ENCODE assay signal across 20 cellular contexts in genomic region chr14:72404106-72404774, GRCh38.
DNase-seq lines count a peak whose midpoint lies in the region; ATAC-seq and TF ChIP-seq lines count a peak whose summit lies in the region.
"Had no signal": no experiment of that assay in that cellular context is flagged by ENCODE, and none has a peak within 500 bp of the region (broad histone marks: within the 10 kb centered on the region; RNA-seq: fewer than 3 reads in every experiment).

No MANE protein-coding gene starts in this region.

- H3K36me3 Mint-ChIP-seq in MCF 10A (ENCODE audit: insufficient read depth, unreplicated experiment) = no peaks in the 10 kb centered on the region
- peaks cover 3% of the 10 kb centered on the region for H3K36me3 Mint-ChIP-seq in activated CD4-positive, alpha-beta memory T cell treated with anti-CD3 and anti-CD28 coated beads, Interleukin-2, amount 10 ng/mL, durations not matched to agents 7 days and 5 days (ENCODE audit: low read depth)
- H3K36me3 Mint-ChIP-seq: CD4-positive, CD25-positive, alpha-beta regulatory T cell had no signal

- CTCF ChIA-PET in MCF 10A (lab: Yijun Ruan, JAX) = interaction anchor here (1.1 to 1.4 kb wide), 2 partner anchors 13 to 17 kb away, joined by 3 to 4 read pairs; no protein-coding TSS in a partner anchor
- CTCF ChIA-PET in activated CD4-positive, alpha-beta memory T cell treated with anti-CD3 and anti-CD28 coated beads, Interleukin-2, amount 10 ng/mL, durations not matched to agents 7 days and 5 days (lab: Charles Lee) = interaction anchor here (1.0 to 1.5 kb wide), 4 partner anchors 15 to 53 kb away, joined by 3 to 4 read pairs (median 3); no protein-coding TSS in a partner anchor

- no peaks in the 10 kb centered on the region for H3K4me1 Mint-ChIP-seq in MCF 10A (ENCODE audit: insufficient read depth, unreplicated experiment)
- H3K4me1 Mint-ChIP-seq in activated CD4-positive, alpha-beta memory T cell treated with anti-CD3 and anti-CD28 coated beads, Interleukin-2, amount 10 ng/mL, durations not matched to agents 7 days and 5 days = peaks cover 20% of the 10 kb centered on the region

- WGBS in prostate gland = 57% methylated on average over 4 of the region's 4 CpGs

- in situ Hi-C loops in T47D (cut with HindIII; ENCODE audit: low pct_unique_long_range_greater_than_20kb, low sequenced_read_pairs) = no loop called here

- H3K27me3 Mint-ChIP-seq in MCF 10A (ENCODE audit: insufficient read depth, unreplicated experiment) = peaks cover 85% of the 10 kb centered on the region
- peaks cover 49% of the 10 kb centered on the region for H3K27me3 Mint-ChIP-seq in activated CD4-positive, alpha-beta memory T cell treated with anti-CD3 and anti-CD28 coated beads, Interleukin-2, amount 10 ng/mL, durations not matched to agents 7 days and 5 days

- H3K4me1 ChIP-seq in prostate gland (replicated peaks) = no peaks in the 10 kb centered on the region
- H3K4me1 ChIP-seq: HAP-1 had no signal

- no peak for TF ChIP-seq CTCF in MCF 10A (IDR thresholded peaks at IDR 0.05; ENCODE audit: unreplicated experiment)
- TF ChIP-seq CTCF in VCaP (conservative IDR thresholded peaks at IDR 0.05) = no peak
- no peak for TF ChIP-seq CTCF in prostate gland (IDR thresholded peaks at IDR 0.05)

- intact Hi-C loops in MCF 10A (cut with micrococcal nuclease) (no loop called here), prostate gland (cut with DNase I) (no loop called here)

- no peak overlapping the region for H3K27ac Mint-ChIP-seq in MCF 10A (ENCODE audit: low read depth, unreplicated experiment)
- H3K27ac Mint-ChIP-seq in activated CD4-positive, alpha-beta memory T cell treated with anti-CD3 and anti-CD28 coated beads, Interleukin-2, amount 10 ng/mL, durations not matched to agents 7 days and 5 days = no peak overlapping the region
- H3K27ac Mint-ChIP-seq: CD4-positive, CD25-positive, alpha-beta regulatory T cell had no signal

- H3K9me3 ChIP-seq in prostate gland (no peaks in the 10 kb centered on the region), MG63 (no peaks in the 10 kb centered on the region)
- H3K9me3 ChIP-seq: HAP-1 had no signal

- H3K4me3 ChIP-seq in prostate gland (no peak overlapping the region), MG63 (no peak overlapping the region)
- H3K4me3 ChIP-seq: BLaER1 treated with 17β-estradiol and CSF1 and Interleukin-3, amounts not matched to agents 10 nM and 100 nM; GM23248; HAP-1 had no signal

- H3K27ac ChIP-seq in VCaP = peak overlapping the region; percentile 57
- no peak overlapping the region for H3K27ac ChIP-seq in prostate gland
- H3K27ac ChIP-seq: BLaER1 treated with 17β-estradiol and CSF1 and Interleukin-3, amounts not matched to agents 10 nM and 100 nM; GM23248; HL-60 had no signal

- DNase-seq in T47D (ENCODE audit: low read depth in 1 of 2, low spot score in 1 of 2) = peak; percentile 35 to 97
- DNase-seq in MCF 10A (ENCODE audit: unreplicated experiment) = no peak
- DNase-seq in ELF-1 (ENCODE audit: low read depth, low spot score) = peak; percentile 16
- peak; percentile 6 for DNase-seq in prostate gland (ENCODE audit: low spot score)
- no peak for DNase-seq in MG63
- DNase-seq in activated CD4-positive, alpha-beta memory T cell treated with anti-CD3 and anti-CD28 coated beads, Interleukin-2, amount 10 ng/mL, durations not matched to agents 7 days and 5 days = no peak
- DNase-seq: 8988T; CD4-positive, CD25-positive, alpha-beta regulatory T cell; CD8-positive, alpha-beta memory T cell; COR-L47; DMS 273 treated with DMSO at 0.1 percent for 48 hours; DMS53; DND-41; EL; GM23248 had no signal

- H3K36me3 ChIP-seq in prostate gland (no peaks in the 10 kb centered on the region), MG63 (no peaks in the 10 kb centered on the region)
- H3K36me3 ChIP-seq: BLaER1 treated with 17β-estradiol and CSF1 and Interleukin-3, amounts not matched to agents 10 nM and 100 nM; HAP-1 had no signal

- no peak for TF ChIP-seq POLR2A in prostate gland (IDR thresholded peaks at IDR 0.05)

- no peak overlapping the region for H3K4me3 Mint-ChIP-seq in MCF 10A (ENCODE audit: unreplicated experiment)
- no peak overlapping the region for H3K4me3 Mint-ChIP-seq in activated CD4-positive, alpha-beta memory T cell treated with anti-CD3 and anti-CD28 coated beads, Interleukin-2, amount 10 ng/mL, durations not matched to agents 7 days and 5 days
- H3K4me3 Mint-ChIP-seq: CD4-positive, CD25-positive, alpha-beta regulatory T cell; CD8-positive, alpha-beta memory T cell had no signal

- ATAC-seq in HG02884 (IDR thresholded peaks at IDR 0.05; ENCODE audit: unreplicated experiment) = no peak

- H3K27me3 ChIP-seq in prostate gland (replicated peaks; ENCODE audit: insufficient read depth) = no peaks in the 10 kb centered on the region
- H3K27me3 ChIP-seq in MG63 = no peaks in the 10 kb centered on the region
- H3K27me3 ChIP-seq: BLaER1 treated with 17β-estradiol and CSF1 and Interleukin-3, amounts not matched to agents 10 nM and 100 nM had no signal

- H3K9me3 Mint-ChIP-seq in MCF 10A (ENCODE audit: unreplicated experiment) = no peaks in the 10 kb centered on the region
- no peaks in the 10 kb centered on the region for H3K9me3 Mint-ChIP-seq in activated CD4-positive, alpha-beta memory T cell treated with anti-CD3 and anti-CD28 coated beads, Interleukin-2, amount 10 ng/mL, durations not matched to agents 7 days and 5 days

- BruUV-seq in MCF 10A (replicated peaks; lab: Mats Ljungman, UMichigan) = no TSS peak

- POLR2A ChIA-PET in MCF 10A (lab: Yijun Ruan, JAX) = no interaction called here
- POLR2A ChIA-PET in activated CD4-positive, alpha-beta memory T cell treated with anti-CD3 and anti-CD28 coated beads, Interleukin-2, amount 10 ng/mL, durations not matched to agents 7 days and 5 days (lab: Charles Lee) = no interaction called here

Comparison
In these comparisons a context has a peak if more than half of its experiments do, and no peak if none do; other contexts are left out.
1. DNase-seq: peak in T47D (2 of 2), ELF-1 (single experiment) and prostate gland (single experiment); none in MCF 10A (single experiment), MG63 (single experiment) and activated CD4-positive, alpha-beta memory T cell treated with anti-CD3 and anti-CD28 coated beads, Interleukin-2, amount 10 ng/mL, durations not matched to agents 7 days and 5 days (single experiment).